ENCODE assay signal across 24 cellular contexts in the genomic region with DNA sequence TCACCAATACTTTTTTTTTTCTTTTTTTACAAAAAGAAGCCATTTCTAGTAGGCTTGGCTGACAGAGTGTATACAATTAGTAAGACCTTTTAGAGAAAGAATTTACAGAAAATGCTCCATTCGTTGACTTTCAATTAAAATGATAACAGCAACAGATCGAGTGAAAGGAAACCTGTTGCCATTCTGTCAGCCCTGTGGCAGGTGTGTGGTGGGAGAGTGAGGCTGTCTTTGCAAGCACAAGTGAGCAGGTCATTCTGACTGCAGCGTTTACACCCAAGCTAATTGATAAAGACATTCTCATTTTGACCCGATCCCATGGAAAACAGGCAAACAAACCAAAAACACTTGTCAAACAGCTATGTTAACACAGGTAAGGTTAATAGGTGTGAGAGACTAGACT.
DNase-seq lines count a peak whose midpoint lies in the region; ATAC-seq and TF ChIP-seq lines count a peak whose summit lies in the region.
"Had no signal": no experiment of that assay in that cellular context is flagged by ENCODE, and none has a peak within 500 bp of the region (broad histone marks: within the 10 kb centered on the region; RNA-seq: fewer than 3 reads in every experiment).

No MANE protein-coding gene starts in this region.

- H3K4me1 ChIP-seq in H9 (ENCODE audit: insufficient read depth, low read length): no peaks in the 10 kb centered on the region; the same call in 1 of the 2 replicates

- H4K5ac ChIP-seq in H9 (ENCODE audit: insufficient read length, low read depth, low read length): no peak overlapping the region

- no peak overlapping the region for H2BK20ac ChIP-seq in H9 (ENCODE audit: low read depth, low read length, poor library complexity, severe bottlenecking)

- H2AFZ ChIP-seq in H9 (ENCODE audit: low read length): no peak overlapping the region

- no peaks in the 10 kb centered on the region for H3K9me3 Mint-ChIP-seq in H9
- peaks cover 3% of the 10 kb centered on the region for H3K9me3 Mint-ChIP-seq in nephron
- H3K9me3 Mint-ChIP-seq: CD8-positive, alpha-beta memory T cell; IgD-negative memory B cell had no signal

- H3K9ac ChIP-seq in H9 (ENCODE audit: extremely low read depth, insufficient read length, low read length): no peak overlapping the region
- H3K9ac ChIP-seq: KMS-11 had no signal

- no peak overlapping the region for H2BK5ac ChIP-seq in H9 (ENCODE audit: insufficient read length, low read length)

- no peak overlapping the region for H3K14ac ChIP-seq in H9 (ENCODE audit: insufficient read depth, low read length)

- no peak overlapping the region for H3K56ac ChIP-seq in H9 (ENCODE audit: insufficient read length, low read depth, low read length)

- no peak for TF ChIP-seq CTCF in H9 (conservative IDR thresholded peaks at IDR 0.05)
- no peak for TF ChIP-seq CTCF in nephron (IDR thresholded peaks at IDR 0.05; ENCODE audit: unreplicated experiment in 3 of 3)

- H3K4me3 Mint-ChIP-seq in H9: no peak overlapping the region
- H3K4me3 Mint-ChIP-seq in nephron: no peak overlapping the region
- H3K4me3 Mint-ChIP-seq: B cell; CD14-positive monocyte; CD8-positive, alpha-beta memory T cell; IgD-negative memory B cell; T-helper 17 cell had no signal

- no peak overlapping the region for H3K23ac ChIP-seq in H9 (ENCODE audit: insufficient read length, low read depth, low read length)

- WGBS in H9 (ENCODE audit: extremely low coverage, insufficient read length, low lambda C conversion rate): no CpG with 5 or more reads among the region's 4 CpGs

- no peak overlapping the region for H3K18ac ChIP-seq in H9 (ENCODE audit: insufficient read length, low read depth, low read length)

- no peak overlapping the region for H3T11ph ChIP-seq in H9 (ENCODE audit: low read length)

- DNase-seq in COR-L47 (lab: John Stamatoyannopoulos, UW) (peak; percentile 16), H9 (no peak), NCI-H748 treated with DMSO at 0.1 percent for 48 hours (lab: John Stamatoyannopoulos, UW) (peak; percentile 45), NCI-H2029 (lab: John Stamatoyannopoulos, UW) (no peak), SIG-M5 (lab: John Stamatoyannopoulos, UW) (no peak), sciatic nerve (ENCODE audit: low spot score) (no peak)
- DNase-seq: Calu3; CD8-positive, alpha-beta memory T cell; DMS79 treated with DMSO at 0.1 percent for 48 hours; GF-D8; MM.1S; NCI-H1694 treated with DMSO at 0.1 percent for 48 hours; NCI-H2081 treated with DMSO at 0.1 percent for 48 hours; NCI-H510A treated with DMSO at 0.1 percent for 48 hours; SHP77 treated with DMSO at 0.1 percent for 48 hours; T-helper 17 cell had no signal

- no peak overlapping the region for H2BK15ac ChIP-seq in H9 (ENCODE audit: low read depth, low read length)

- H3K36me3 Mint-ChIP-seq in H9 (ENCODE audit: insufficient read depth in 1 of 3, low read depth in 3 of 3) (no peaks in the 10 kb centered on the region), nephron (ENCODE audit: low read depth) (no peaks in the 10 kb centered on the region)
- H3K36me3 Mint-ChIP-seq: CD14-positive monocyte; CD8-positive, alpha-beta memory T cell; IgD-negative memory B cell had no signal

- no peaks in the 10 kb centered on the region for H3K23me2 ChIP-seq in H9 (ENCODE audit: insufficient read length, low read depth, low read length, poor library complexity, severe bottlenecking)

- ATAC-seq in sciatic nerve: no peak
- ATAC-seq: Panc1, SK-N-SH treated with all-trans-retinoic acid at 6 μM for 48 hours, T-helper 17 cell had no signal

- peak overlapping the region; percentile 11 for H3K4me2 ChIP-seq in H9 (ENCODE audit: insufficient read depth, insufficient read length, low read length)
- H3K4me2 ChIP-seq: KMS-11 had no signal

- no peaks in the 10 kb centered on the region for H4K20me1 ChIP-seq in H9 (ENCODE audit: control insufficient read depth, insufficient read depth, insufficient read length)

- no peak overlapping the region for H4K8ac ChIP-seq in H9 (replicated peaks; ENCODE audit: insufficient read length, low read depth, low read length)

- no peak overlapping the region for H2AK5ac ChIP-seq in H9 (ENCODE audit: insufficient read length, low read length)

- no peak overlapping the region for H2BK12ac ChIP-seq in H9 (ENCODE audit: insufficient read length, low read depth, low read length)

- no peak overlapping the region for H3K4ac ChIP-seq in H9 (ENCODE audit: low read depth, low read length)

- no peak overlapping the region for H2BK120ac ChIP-seq in H9 (ENCODE audit: low read depth, low read length, poor library complexity, severe bottlenecking)

- no peak overlapping the region for H3K27ac ChIP-seq in H9 (ENCODE audit: insufficient read length, low read depth, low read length)
- H3K27ac ChIP-seq: HL-60, KMS-11 had no signal

- intact Hi-C loops in sciatic nerve (cut with DNase I): no loop called here

- H3K27ac Mint-ChIP-seq in H9: no peak overlapping the region
- peak overlapping the region; percentile 13 to 75 (median 71) for H3K27ac Mint-ChIP-seq in nephron
- H3K27ac Mint-ChIP-seq: B cell; CD14-positive monocyte; CD8-positive, alpha-beta memory T cell; IgD-negative memory B cell; T-helper 17 cell had no signal

- H3K4me1 Mint-ChIP-seq in H9: peaks cover 10 to 11% of the 10 kb centered on the region in 2 experiments; a peak in 3 of 4 replicates
- H3K4me1 Mint-ChIP-seq in nephron: peaks cover 31% of the 10 kb centered on the region
- H3K4me1 Mint-ChIP-seq: B cell; CD14-positive monocyte; CD8-positive, alpha-beta memory T cell; IgD-negative memory B cell; T-helper 17 cell had no signal

- H4K91ac ChIP-seq in H9 (ENCODE audit: insufficient read length, low read depth, low read length): no peak overlapping the region

- H3K79me1 ChIP-seq in H9 (ENCODE audit: insufficient read depth, low read depth, low read length, poor library complexity, severe bottlenecking): no peaks in the 10 kb centered on the region

- H3K27me3 Mint-ChIP-seq in H9 (ENCODE audit: low read depth) (no peaks in the 10 kb centered on the region), nephron (ENCODE audit: low read depth) (no peaks in the 10 kb centered on the region)
- H3K27me3 Mint-ChIP-seq: B cell, IgD-negative memory B cell had no signal

- H3K9me3 ChIP-seq in H9 (ENCODE audit: control insufficient read depth, low read depth, low read length): no peaks in the 10 kb centered on the region

- H3K79me2 ChIP-seq in H9 (ENCODE audit: insufficient read depth, low read length): no peaks in the 10 kb centered on the region

- H3K27me3 ChIP-seq in H9 (ENCODE audit: insufficient read depth, low read length): no peaks in the 10 kb centered on the region

Comparison
In these comparisons a context has a peak if more than half of its experiments do, and no peak if none do; other contexts are left out.
1. DNase-seq: peak in COR-L47 (single experiment) and NCI-H748 treated with DMSO at 0.1 percent for 48 hours (single experiment); none in H9 (single experiment), NCI-H2029 (single experiment), SIG-M5 (single experiment) and sciatic nerve (single experiment).
2. H3K27ac Mint-ChIP-seq: peak in nephron (3 of 3); none in H9 (0 of 3).